In genomic region chrX:1059576-1060561, GRCh38 we compare ENCODE assay signal across 14 cellular contexts.
"Had no signal": no experiment of that assay in that cellular context is flagged by ENCODE, and none has a peak within 500 bp of the region (broad histone marks: within the 10 kb centered on the region; RNA-seq: fewer than 3 reads in every experiment).

No MANE protein-coding gene starts in this region.

- H3K4me3 ChIP-seq: colonic mucosa had no signal

- H3K27ac ChIP-seq: brain microvascular endothelial cell, colonic mucosa, foreskin keratinocyte had no signal

- ATAC-seq: activated CD8-positive, alpha-beta memory T cell treated with anti-CD3 and anti-CD28 coated beads, Interleukin-2, amount 10 ng/mL, durations not matched to agents 7 days and 5 days; foreskin keratinocyte; left lobe of liver had no signal

- H3K4me1 ChIP-seq: colonic mucosa, foreskin keratinocyte had no signal

- H3K9me3 ChIP-seq: colonic mucosa had no signal

- DNase-seq: activated B cell treated with CpG ODN at 0.5 μM for 24 hours; activated CD4-positive, alpha-beta memory T cell treated with anti-CD3 and anti-CD28 coated beads, Interleukin-2, amount 10 ng/mL, durations not matched to agents 7 days and 5 days; activated CD4-positive, alpha-beta T cell treated with anti-CD3 and anti-CD28 coated beads for 48 hours; activated CD8-positive, alpha-beta memory T cell treated with anti-CD3 and anti-CD28 coated beads, Interleukin-2, amount 10 ng/mL, durations not matched to agents 7 days and 5 days; activated naive CD4-positive, alpha-beta T cell treated with Interleukin-2 at 50 U/mL for 16 hours; aorta; brain microvascular endothelial cell; colonic mucosa; foreskin keratinocyte; hippocampal formation; mammary epithelial cell; stimulated activated CD4-positive, alpha-beta T cell treated with anti-CD3 and anti-CD28 coated beads, Interleukin-2, amount 100 ng/mL, for 24 hours had no signal

- H3K27me3 ChIP-seq: brain microvascular endothelial cell, colonic mucosa, foreskin keratinocyte had no signal

- FAIRE-seq: keratinocyte had no signal

- H3K36me3 ChIP-seq: brain microvascular endothelial cell, colonic mucosa had no signal
